In genomic region chr5:61860978-61861377, GRCh38 we compare ENCODE assay signal across 22 cellular contexts.
"Had no signal": no experiment of that assay in that cellular context is flagged by ENCODE, and none has a peak within 500 bp of the region (broad histone marks: within the 10 kb centered on the region; RNA-seq: fewer than 3 reads in every experiment).

No MANE protein-coding gene starts in this region.

- H3K4me3 Mint-ChIP-seq: activated CD4-positive, alpha-beta memory T cell treated with anti-CD3 and anti-CD28 coated beads for 36 hours; activated CD4-positive, alpha-beta T cell treated with anti-CD3 and anti-CD28 coated beads, Interleukin-2, amount 10 ng/mL, durations not matched to agents 7 days and 5 days; activated naive CD8-positive, alpha-beta T cell treated with anti-CD3 and anti-CD28 coated beads, Interleukin-2, amount 10 ng/mL, durations not matched to agents 7 days and 5 days; activated T-cell treated with anti-CD3 and anti-CD28 coated beads, Interleukin-2, amount 50 U/mL, for 72 hours; central memory CD8-positive, alpha-beta T cell; IgD-negative memory B cell; T-helper 1 cell treated with Interleukin-12 subunit alpha and Interleukin-12 subunit beta and Interleukin-4 antibody, amounts not matched to agents 30 μg/mL and 1 μg/mL, for 36 hours had no signal

- H3K4me1 Mint-ChIP-seq: activated CD4-positive, alpha-beta T cell treated with anti-CD3 and anti-CD28 coated beads, Interleukin-2, amount 10 ng/mL, durations not matched to agents 7 days and 5 days; activated naive CD8-positive, alpha-beta T cell treated with anti-CD3 and anti-CD28 coated beads, Interleukin-2, amount 10 ng/mL, durations not matched to agents 7 days and 5 days; central memory CD8-positive, alpha-beta T cell; IgD-negative memory B cell had no signal

- H3K27ac Mint-ChIP-seq: activated CD4-positive, alpha-beta memory T cell treated with anti-CD3 and anti-CD28 coated beads for 36 hours; activated CD4-positive, alpha-beta T cell treated with anti-CD3 and anti-CD28 coated beads, Interleukin-2, amount 10 ng/mL, durations not matched to agents 7 days and 5 days; activated naive CD8-positive, alpha-beta T cell treated with anti-CD3 and anti-CD28 coated beads, Interleukin-2, amount 10 ng/mL, durations not matched to agents 7 days and 5 days; activated T-cell treated with anti-CD3 and anti-CD28 coated beads, Interleukin-2, amount 50 U/mL, for 72 hours; activated T-helper 2 cell treated with anti-CD3 and anti-CD28 coated beads, Interferon-gamma antibody, Interleukin-2, Interleukin-4, amounts not matched to agents 10 μg/mL and 5 μg/mL and 100 μg/mL, durations not matched to agents 14 hours and 24 hours and 36 hours; IgD-negative memory B cell; T-helper 1 cell treated with Interleukin-12 subunit alpha and Interleukin-12 subunit beta and Interleukin-4 antibody, amounts not matched to agents 30 μg/mL and 1 μg/mL, for 36 hours had no signal

- ATAC-seq: activated T-cell treated with anti-CD3 and anti-CD28 coated beads, Interleukin-2, amount 50 U/mL, for 72 hours had no signal

- H3K36me3 Mint-ChIP-seq: activated CD4-positive, alpha-beta memory T cell treated with anti-CD3 and anti-CD28 coated beads for 36 hours; activated naive CD8-positive, alpha-beta T cell treated with anti-CD3 and anti-CD28 coated beads, Interleukin-2, amount 10 ng/mL, durations not matched to agents 7 days and 5 days; IgD-negative memory B cell had no signal

- H3K27me3 Mint-ChIP-seq: activated CD4-positive, alpha-beta memory T cell treated with anti-CD3 and anti-CD28 coated beads for 36 hours; activated CD4-positive, alpha-beta T cell treated with anti-CD3 and anti-CD28 coated beads, Interleukin-2, amount 10 ng/mL, durations not matched to agents 7 days and 5 days; activated naive CD8-positive, alpha-beta T cell treated with anti-CD3 and anti-CD28 coated beads, Interleukin-2, amount 10 ng/mL, durations not matched to agents 7 days and 5 days; central memory CD8-positive, alpha-beta T cell; IgD-negative memory B cell had no signal

- DNase-seq: activated CD4-positive, alpha-beta memory T cell treated with anti-CD3 and anti-CD28 coated beads for 36 hours; activated CD4-positive, alpha-beta T cell treated with anti-CD3 and anti-CD28 coated beads, Interleukin-2, amount 10 ng/mL, durations not matched to agents 7 days and 5 days; activated CD4-positive, CD25-positive, alpha-beta regulatory T cell; activated CD8-positive, alpha-beta memory T cell treated with anti-CD3 and anti-CD28 coated beads for 24 hours; activated naive CD4-positive, alpha-beta T cell treated with anti-CD3 and anti-CD28 coated beads, Interleukin-2, amount 50 U/mL, for 16 hours; activated naive CD8-positive, alpha-beta T cell treated with anti-CD3 and anti-CD28 coated beads, Interleukin-2, amount 10 ng/mL, durations not matched to agents 7 days and 5 days; activated T-cell treated with anti-CD3 and anti-CD28 coated beads, Interleukin-2, amount 50 U/mL, for 72 hours; aorta; KG1; NCI-H1092; NCI-H1417 treated with DMSO at 0.1 percent for 48 hours; NCI-H1694; NCI-H2029; NCI-H2107; NCI-H2171 treated with DMSO at 0.1 percent for 48 hours; NCI-H226; SHP77 treated with DMSO at 0.1 percent for 48 hours; T-helper 9 cell had no signal

- H3K9me3 Mint-ChIP-seq: activated naive CD8-positive, alpha-beta T cell treated with anti-CD3 and anti-CD28 coated beads, Interleukin-2, amount 10 ng/mL, durations not matched to agents 7 days and 5 days; activated T-cell treated with anti-CD3 and anti-CD28 coated beads, Interleukin-2, amount 50 U/mL, for 72 hours; activated T-helper 2 cell treated with anti-CD3 and anti-CD28 coated beads, Interferon-gamma antibody, Interleukin-2, Interleukin-4, amounts not matched to agents 10 μg/mL and 5 μg/mL and 100 μg/mL, durations not matched to agents 14 hours and 24 hours and 36 hours; central memory CD8-positive, alpha-beta T cell; T-helper 1 cell treated with Interleukin-12 subunit alpha and Interleukin-12 subunit beta and Interleukin-4 antibody, amounts not matched to agents 30 μg/mL and 1 μg/mL, for 36 hours had no signal
